8 cellular contexts compared by ENCODE assay signal in the genomic region with DNA sequence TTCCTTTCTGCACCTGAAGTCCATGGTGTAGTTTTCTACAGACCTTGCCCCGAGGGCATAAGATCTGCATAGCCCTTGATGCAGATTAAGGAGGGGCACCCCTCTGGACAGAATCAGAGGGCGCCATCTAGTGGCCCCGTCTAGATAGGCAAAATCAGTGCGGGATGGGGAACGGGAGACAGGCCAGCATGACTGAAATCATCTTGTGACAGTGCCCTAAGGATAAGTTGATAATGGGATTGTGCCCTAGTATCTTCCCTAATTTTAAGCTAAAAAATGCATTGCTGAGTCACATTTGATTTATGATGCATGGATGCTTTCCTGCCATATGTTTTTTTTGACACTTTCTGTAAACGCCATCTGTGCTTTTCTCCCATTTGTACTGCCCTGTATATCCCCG. TPM values are rescaled to one million over a fixed set of nuclear protein-coding genes. Genes with fewer than 3 reads are reported as not detected.
DNase-seq lines count a peak whose midpoint lies in the region; ATAC-seq and TF ChIP-seq lines count a peak whose summit lies in the region.

No MANE protein-coding gene starts in this region.

- H3K4me2 ChIP-seq in Loucy (ENCODE audit: low read depth, low read length, poor library complexity, severe bottlenecking) = no peak overlapping the region

- H3F3A ChIP-seq in Loucy (ENCODE audit: low read depth) = no peaks in the 10 kb centered on the region

- no peaks in the 10 kb centered on the region for H4K20me1 ChIP-seq in Loucy (ENCODE audit: insufficient read depth, low read length, poor library complexity, severe bottlenecking)

- TF ChIP-seq CTCF in Loucy (conservative IDR thresholded peaks at IDR 0.05; ENCODE audit: low read length) = peak; percentile 92

- peak; percentile 22 to 35 for ATAC-seq in activated naive CD4-positive, alpha-beta T cell treated with anti-CD3 and anti-CD28 coated beads, Interleukin-2, amount 50 U/mL, for 72 hours
- ATAC-seq in Right ventricle myocardium superior (ENCODE audit: poor library complexity) (peak; percentile 81), HG03175 (IDR thresholded peaks at IDR 0.05; ENCODE audit: unreplicated experiment) (no peak)

- no peaks in the 10 kb centered on the region for H3K9me3 Mint-ChIP-seq in activated naive CD4-positive, alpha-beta T cell treated with anti-CD3 and anti-CD28 coated beads, Interleukin-2, amount 50 U/mL, for 72 hours

- intact Hi-C loops in Right ventricle myocardium superior (cut with DNase I) = loop anchor here (10.0 kb wide), 1 partner anchor 121 kb away; no protein-coding TSS in a partner anchor

- H3K27ac Mint-ChIP-seq in activated naive CD4-positive, alpha-beta T cell treated with anti-CD3 and anti-CD28 coated beads, Interleukin-2, amount 50 U/mL, for 72 hours = no peak overlapping the region

- no peaks in the 10 kb centered on the region for H3K9me3 ChIP-seq in Loucy (ENCODE audit: insufficient read depth, low read depth, low read length)

- H3K36me3 Mint-ChIP-seq in activated naive CD4-positive, alpha-beta T cell treated with anti-CD3 and anti-CD28 coated beads, Interleukin-2, amount 50 U/mL, for 72 hours = peaks cover 0 to 12% of the 10 kb centered on the region in 2 donors

- peaks cover 10% of the 10 kb centered on the region; the same call in 1 of the 2 replicates for H3K36me3 ChIP-seq in Loucy (ENCODE audit: insufficient read depth, low read length)

- H3K9ac ChIP-seq in Loucy (ENCODE audit: low read depth, low read length, poor library complexity, severe bottlenecking) = no peak overlapping the region

- no peak overlapping the region for H2AFZ ChIP-seq in Loucy (ENCODE audit: low read length)

- H3K4me3 ChIP-seq in Loucy (ENCODE audit: low read length, poor library complexity, severe bottlenecking) = no peak overlapping the region

- DNase-seq in ELF-1 (ENCODE audit: low read depth, low spot score) = peak; percentile 89
- peak; percentile 57 for DNase-seq in SK-N-DZ (ENCODE audit: low spot score)
- peak in 1 of 2 donors; percentile 80 for DNase-seq in activated naive CD4-positive, alpha-beta T cell treated with anti-CD3 and anti-CD28 coated beads, Interleukin-2, amount 50 U/mL, for 72 hours (ENCODE audit: low spot score in 2 of 2)
- DNase-seq in Right ventricle myocardium superior = peak; percentile 69
- DNase-seq in renal cortical epithelial cell (ENCODE audit: low read depth) = peak; percentile 44
- DNase-seq in ureter (ENCODE audit: low spot score) = no peak

- peaks cover 14% of the 10 kb centered on the region for H3K4me1 ChIP-seq in Loucy (ENCODE audit: insufficient read depth, low read length, poor library complexity, severe bottlenecking)

- no peaks in the 10 kb centered on the region for H3K79me2 ChIP-seq in Loucy (ENCODE audit: insufficient read depth, low read length)

- H3K9me2 ChIP-seq in Loucy (replicated peaks; ENCODE audit: low read depth, low read length) = no peaks in the 10 kb centered on the region

- H3K27me3 ChIP-seq in Loucy (ENCODE audit: insufficient read depth, low read length, poor library complexity, severe bottlenecking) = no peaks in the 10 kb centered on the region

RNA-seq across cellular contexts. Expression of a gene that starts 19.1 kb away (rescaled TPM):
- 151 and 174 TPM in 2 replicates for polyA plus RNA-seq in SK-N-DZ (2014; cell fraction: cytosol; rRNA removed)
- polyA plus RNA-seq in SK-N-DZ (2014; cell fraction: nucleus; rRNA removed) = 90.8 and 155 TPM in 2 replicates
- total RNA-seq in activated naive CD4-positive, alpha-beta T cell treated with anti-CD3 and anti-CD28 coated beads, Interleukin-2, amount 50 U/mL, for 72 hours = 100 to 1,000 TPM; 359 to 904 TPM
- total RNA-seq in Right ventricle myocardium superior (500 TPM), renal cortical epithelial cell (204 and 672 TPM in 2 replicates), ureter (229 TPM)

RNA-seq across cellular contexts. Expression of a gene that starts 58.3 kb away (rescaled TPM):
- polyA plus RNA-seq in SK-N-DZ (2014; cell fraction: cytosol; rRNA removed) = 30.0 and 30.2 TPM in 2 replicates
- 26.6 and 27.7 TPM in 2 replicates for polyA plus RNA-seq in SK-N-DZ (2014; cell fraction: nucleus; rRNA removed)
- 10 to 100 TPM; 18.0 to 32.8 TPM for total RNA-seq in activated naive CD4-positive, alpha-beta T cell treated with anti-CD3 and anti-CD28 coated beads, Interleukin-2, amount 50 U/mL, for 72 hours
- total RNA-seq in Right ventricle myocardium superior (10.4 TPM), renal cortical epithelial cell (10.8 and 30.9 TPM in 2 replicates), ureter (10.6 TPM)
